In genomic region chr12:131283862-131284825, GRCh38 we compare ENCODE assay signal across 8 cellular contexts.
DNase-seq lines count a peak whose midpoint lies in the region; ATAC-seq and TF ChIP-seq lines count a peak whose summit lies in the region.
"Not testable (repeated sequence)": the region's sequence is repeated elsewhere in the genome, so short reads cannot be mapped to it uniquely, and the experiment has no call there.

No MANE protein-coding gene starts in this region.

- H2BK5ac ChIP-seq in neuronal stem cell (ENCODE audit: low read length), result not testable (repeated sequence)

- H3K36me3 ChIP-seq in neuronal stem cell (replicated peaks in 1 of 2; ENCODE audit: control insufficient read depth in 2 of 2, insufficient read depth in 2 of 2, low read length in 2 of 2); uterus: not testable (repeated sequence)

- H3K4me1 Mint-ChIP-seq in WTC11, result not testable (repeated sequence)

- peak overlapping the region; percentile 18 for H2AK5ac ChIP-seq in neuronal stem cell (ENCODE audit: low read depth, low read length)

- H3K9ac ChIP-seq in neuronal stem cell (ENCODE audit: low read depth, low read length, poor library complexity), result not testable (repeated sequence)

- no CpG with 5 or more reads among the region's 32 CpGs for WGBS in neuronal stem cell (ENCODE audit: extremely low coverage in 2 of 2, insufficient read length in 2 of 2, insufficient replicate concordance in 1 of 2), 2 donors

- intact Hi-C loops in uterus (cut with DNase I; ENCODE audit: low total_unique reads), result not testable (repeated sequence)

- not testable (repeated sequence) for H3K4me3 Mint-ChIP-seq in WTC11

- not testable (repeated sequence) for H2AFZ ChIP-seq in neuronal stem cell (ENCODE audit: low read length)

- H3K4ac ChIP-seq in neuronal stem cell (ENCODE audit: low read length), result not testable (repeated sequence)

- not testable (repeated sequence) for H3K79me1 ChIP-seq in neuronal stem cell (ENCODE audit: low read depth, low read length)

- not testable (repeated sequence) for H2BK120ac ChIP-seq in neuronal stem cell (ENCODE audit: low read depth, low read length)

- POLR2A ChIA-PET in WTC11 (lab: Charles Lee), result not testable (repeated sequence)

- H3K27me3 Mint-ChIP-seq in WTC11 (ENCODE audit: low read depth), result not testable (repeated sequence)

- H3K4me1 ChIP-seq in neuronal stem cell (ENCODE audit: control insufficient read depth in 2 of 2, insufficient read depth in 1 of 2, low read depth in 1 of 2, low read length in 2 of 2); uterus: not testable (repeated sequence)

- not testable (repeated sequence) for TF ChIP-seq CTCF in WTC11 (IDR thresholded peaks at IDR 0.05); coronary artery (IDR thresholded peaks at IDR 0.05); uterus (IDR thresholded peaks at IDR 0.05)

- H3K9me3 ChIP-seq in neuronal stem cell (replicated peaks in 1 of 2; ENCODE audit: control insufficient read depth in 2 of 2, insufficient read depth in 1 of 2, low read depth in 1 of 2, low read length in 2 of 2); uterus: not testable (repeated sequence)

- H3K4me3 ChIP-seq in coronary artery; neuronal stem cell (ENCODE audit: low read length in 2 of 2); uterus: not testable (repeated sequence)

- not testable (repeated sequence) for TF ChIP-seq POLR2A in uterus (IDR thresholded peaks at IDR 0.05)

- CTCF ChIA-PET in WTC11 (lab: Charles Lee), result not testable (repeated sequence)

- not testable (repeated sequence) for H3K36me3 Mint-ChIP-seq in WTC11

- not testable (repeated sequence) for H4K8ac ChIP-seq in neuronal stem cell (ENCODE audit: low read depth, low read length)

- not testable (repeated sequence) for H3K9me3 Mint-ChIP-seq in WTC11

- H3K27ac ChIP-seq in coronary artery; neuronal stem cell (replicated peaks; ENCODE audit: low read length); uterus: not testable (repeated sequence)

- peak overlapping the region; percentile 1 for H2BK12ac ChIP-seq in neuronal stem cell (ENCODE audit: low read length)

- H3K23ac ChIP-seq in neuronal stem cell (ENCODE audit: low read depth, low read length, poor library complexity), result peak overlapping the region; percentile 37

- not testable (repeated sequence) for H3K27ac Mint-ChIP-seq in WTC11

- peak overlapping the region; percentile 77 for H3K18ac ChIP-seq in neuronal stem cell (ENCODE audit: low read length)

- H3K27me3 ChIP-seq in neuronal stem cell (ENCODE audit: control insufficient read depth in 3 of 3, insufficient read depth in 3 of 3, low read depth in 1 of 3, low read length in 3 of 3); uterus: not testable (repeated sequence)

- H4K91ac ChIP-seq in neuronal stem cell (ENCODE audit: low read depth, low read length, poor library complexity), result not testable (repeated sequence)

- ATAC-seq in WTC11, result peak; percentile 73
- ATAC-seq in left lobe of liver, result not testable (repeated sequence)
- peak; percentile 9 for ATAC-seq in stimulated activated naive CD8-positive, alpha-beta T cell treated with anti-CD3 and anti-CD28 coated beads, Interleukin-15, Interleukin-2, amounts not matched to agents 100 U/mL and 50 U/mL, for 24 hours

- not testable (repeated sequence) for H3K4me2 ChIP-seq in neuronal stem cell (ENCODE audit: insufficient read depth, low read length, poor library complexity, severe bottlenecking)

- not testable (repeated sequence) for H2BK15ac ChIP-seq in neuronal stem cell (ENCODE audit: low read length)

- not testable (repeated sequence) for H3K14ac ChIP-seq in neuronal stem cell (ENCODE audit: low read length)

- peak; percentile 28 for DNase-seq in Caki2 (ENCODE audit: low read depth)
- DNase-seq in WTC11 (ENCODE audit: low spot score), result peak; percentile 27
- DNase-seq in activated effector memory CD4-positive, alpha-beta T cell treated with anti-CD3 and anti-CD28 coated beads, Interleukin-2, amount 50 U/mL, for 16 hours, result peak; percentile 51
- DNase-seq in coronary artery (ENCODE audit: low spot score), result peak; percentile 67
- DNase-seq in left lobe of liver (ENCODE audit: low spot score), result peak; percentile 38
- DNase-seq in neuronal stem cell (ENCODE audit: low spot score); stimulated activated naive CD8-positive, alpha-beta T cell treated with anti-CD3 and anti-CD28 coated beads, Interleukin-15, Interleukin-2, amounts not matched to agents 100 U/mL and 50 U/mL, for 24 hours: not testable (repeated sequence)
- DNase-seq in uterus, result peak; percentile 5 to 9

- in situ Hi-C loops in Caki2 (cut with HindIII; ENCODE audit: low pct_unique_long_range_greater_than_20kb, low sequenced_read_pairs), result not testable (repeated sequence)
